8 cellular contexts compared by ENCODE assay signal in genomic region chr3:27712136-27713065, GRCh38. TPM values are rescaled to one million over a fixed set of nuclear protein-coding genes. Genes with fewer than 3 reads are reported as not detected.
DNase-seq lines count a peak whose midpoint lies in the region; ATAC-seq and TF ChIP-seq lines count a peak whose summit lies in the region.

No MANE protein-coding gene starts in this region.

- no peaks in the 10 kb centered on the region for H3K9me2 ChIP-seq in PC-3 (replicated peaks; ENCODE audit: low read length)

- H3K36me3 ChIP-seq in PC-3 (ENCODE audit: low read depth, low read length): no peaks in the 10 kb centered on the region
- no peaks in the 10 kb centered on the region for H3K36me3 ChIP-seq in fibroblast of lung (ENCODE audit: control insufficient read depth, insufficient read depth, low read length)

- H3K36me3 Mint-ChIP-seq in activated T-helper 1 cell treated with anti-CD3 and anti-CD28 coated beads, Interleukin-12 subunit alpha, Interleukin-12 subunit beta, Interleukin-2, Interleukin-4 antibody, amounts not matched to agents 30 ng/mL and 10 ng/mL and 1 ng/mL, durations not matched to agents 14 hours and 24 hours and 36 hours (ENCODE audit: low read depth): peaks cover 11% of the 10 kb centered on the region
- peaks cover 28% of the 10 kb centered on the region for H3K36me3 Mint-ChIP-seq in natural killer cell treated with Interleukin-12 subunit alpha and Interleukin-12 subunit beta and Interleukin-15 and Interleukin-18, amount 100 ng/mL, for 72 hours

- TF ChIP-seq CTCF in HL-60 (IDR thresholded peaks at IDR 0.05; ENCODE audit: insufficient read depth, low read length): peak; percentile 35
- TF ChIP-seq CTCF in PC-3 (conservative IDR thresholded peaks at IDR 0.05; ENCODE audit: low read depth, low read length): peak; percentile 86
- peak; percentile 80 to 81 for TF ChIP-seq CTCF in fibroblast of lung (conservative IDR thresholded peaks at IDR 0.05 in 1 of 2, IDR thresholded peaks at IDR 0.05 in 1 of 2; ENCODE audit: low read depth in 1 of 2, low read length in 2 of 2)

- peaks cover 19% of the 10 kb centered on the region for H3K4me1 ChIP-seq in PC-3 (ENCODE audit: insufficient read depth, low read length)
- H3K4me1 ChIP-seq in fibroblast of lung (ENCODE audit: control insufficient read depth, extremely low read depth, insufficient read depth, low read length): peaks cover 3% of the 10 kb centered on the region

- no peak overlapping the region for H3K27ac ChIP-seq in HL-60 (replicated peaks)
- H3K27ac ChIP-seq in PC-3 (ENCODE audit: low read length): no peak overlapping the region
- no peak overlapping the region for H3K27ac ChIP-seq in fibroblast of lung (ENCODE audit: insufficient read depth, low read length)

- H3K9ac ChIP-seq in PC-3 (ENCODE audit: low read length) (peak overlapping the region; percentile 15; the same call in 1 of the 2 replicates), fibroblast of lung (ENCODE audit: insufficient read depth, low read length) (peak overlapping the region; percentile 18)

- H3K79me2 ChIP-seq in PC-3 (ENCODE audit: low read length) (no peaks in the 10 kb centered on the region), fibroblast of lung (ENCODE audit: control insufficient read depth, insufficient read depth, low read length) (no peaks in the 10 kb centered on the region)

- POLR2A ChIA-PET in PC-3 (lab: Charles Lee; ENCODE audit: unreplicated experiment): interaction anchor here (0.6 to 0.7 kb wide), 3 partner anchors 21 to 366 kb away, joined by 3 to 24 read pairs (median 3); no protein-coding TSS in a partner anchor

- H3K4me3 ChIP-seq in HL-60 (replicated peaks; ENCODE audit: insufficient read depth, low read length) (peak overlapping the region; percentile 47), PC-3 (ENCODE audit: low read length) (peak overlapping the region; percentile 78), fibroblast of lung (replicated peaks in 1 of 4; ENCODE audit: control extremely low read depth in 1 of 4, insufficient read depth in 1 of 4, low read depth in 3 of 4, low read length in 4 of 4) (peak overlapping the region; percentile 62 to 76 (median 66))

- H3K27ac Mint-ChIP-seq in activated T-helper 1 cell treated with anti-CD3 and anti-CD28 coated beads, Interleukin-12 subunit alpha, Interleukin-12 subunit beta, Interleukin-2, Interleukin-4 antibody, amounts not matched to agents 30 ng/mL and 10 ng/mL and 1 ng/mL, durations not matched to agents 14 hours and 24 hours and 36 hours: peak overlapping the region; percentile 91
- peak overlapping the region; percentile 98 to 99 for H3K27ac Mint-ChIP-seq in natural killer cell treated with Interleukin-12 subunit alpha and Interleukin-12 subunit beta and Interleukin-15 and Interleukin-18, amount 100 ng/mL, for 72 hours

- H3K4me2 ChIP-seq in PC-3 (ENCODE audit: low read length) (peak overlapping the region; percentile 98), fibroblast of lung (ENCODE audit: extremely low read depth, insufficient read depth, low read length) (peak overlapping the region; percentile 97)

- H3K4me1 Mint-ChIP-seq in activated T-helper 1 cell treated with anti-CD3 and anti-CD28 coated beads, Interleukin-12 subunit alpha, Interleukin-12 subunit beta, Interleukin-2, Interleukin-4 antibody, amounts not matched to agents 30 ng/mL and 10 ng/mL and 1 ng/mL, durations not matched to agents 14 hours and 24 hours and 36 hours (ENCODE audit: low read depth): peaks cover 32% of the 10 kb centered on the region
- H3K4me1 Mint-ChIP-seq in natural killer cell treated with Interleukin-12 subunit alpha and Interleukin-12 subunit beta and Interleukin-15 and Interleukin-18, amount 100 ng/mL, for 72 hours (ENCODE audit: low read depth in 2 of 2): peaks cover 43 to 64% of the 10 kb centered on the region in 2 donors

- no TSS peak for BruUV-seq in PC-3 (replicated peaks; lab: Mats Ljungman, UMichigan)

- H3K9me3 ChIP-seq in PC-3 (ENCODE audit: low read length): no peaks in the 10 kb centered on the region
- H3K9me3 ChIP-seq in fibroblast of lung (ENCODE audit: control insufficient read depth, insufficient read depth, low read depth, low read length): no peaks in the 10 kb centered on the region

- no peaks in the 10 kb centered on the region for H3K9me3 Mint-ChIP-seq in activated T-helper 1 cell treated with anti-CD3 and anti-CD28 coated beads, Interleukin-12 subunit alpha, Interleukin-12 subunit beta, Interleukin-2, Interleukin-4 antibody, amounts not matched to agents 30 ng/mL and 10 ng/mL and 1 ng/mL, durations not matched to agents 14 hours and 24 hours and 36 hours
- no peaks in the 10 kb centered on the region for H3K9me3 Mint-ChIP-seq in natural killer cell treated with Interleukin-12 subunit alpha and Interleukin-12 subunit beta and Interleukin-15 and Interleukin-18, amount 100 ng/mL, for 72 hours

- no peaks in the 10 kb centered on the region for H3F3A ChIP-seq in PC-3 (ENCODE audit: low read length, unreplicated experiment)

- ATAC-seq in GM19468 (IDR thresholded peaks at IDR 0.05; ENCODE audit: extremely low read depth, unreplicated experiment) (peak; percentile 85), PC-3 (peak; percentile 82)
- peak; percentile 88 to 94 for ATAC-seq in natural killer cell treated with Interleukin-12 subunit alpha and Interleukin-12 subunit beta and Interleukin-15 and Interleukin-18, amount 100 ng/mL, for 72 hours
- ATAC-seq in stimulated activated naive CD8-positive, alpha-beta T cell treated with anti-CD3 and anti-CD28 coated beads, Interleukin-15, Interleukin-2, amounts not matched to agents 100 U/mL and 50 U/mL, for 24 hours: peak; percentile 93

- peaks cover 45% of the 10 kb centered on the region for H3K27me3 Mint-ChIP-seq in activated T-helper 1 cell treated with anti-CD3 and anti-CD28 coated beads, Interleukin-12 subunit alpha, Interleukin-12 subunit beta, Interleukin-2, Interleukin-4 antibody, amounts not matched to agents 30 ng/mL and 10 ng/mL and 1 ng/mL, durations not matched to agents 14 hours and 24 hours and 36 hours (ENCODE audit: insufficient read depth)
- H3K27me3 Mint-ChIP-seq in natural killer cell treated with Interleukin-12 subunit alpha and Interleukin-12 subunit beta and Interleukin-15 and Interleukin-18, amount 100 ng/mL, for 72 hours: no peaks in the 10 kb centered on the region

- peak; percentile 4 for DNase-seq in COR-L47 (lab: John Stamatoyannopoulos, UW)
- peak; percentile 41 to 77 for DNase-seq in HL-60 (ENCODE audit: low read depth in 1 of 2, low spot score in 1 of 2)
- peak; percentile 84 for DNase-seq in PC-3
- DNase-seq in activated T-helper 1 cell treated with anti-CD3 and anti-CD28 coated beads, Interleukin-12 subunit alpha, Interleukin-12 subunit beta, Interleukin-2, Interleukin-4 antibody, amounts not matched to agents 30 ng/mL and 10 ng/mL and 1 ng/mL, durations not matched to agents 14 hours and 24 hours and 36 hours (ENCODE audit: low spot score): peak; percentile 75
- DNase-seq in fibroblast of lung (ENCODE audit: low read depth in 2 of 2): peak; percentile 67 to 81
- peak; percentile 92 for DNase-seq in natural killer cell treated with Interleukin-12 subunit alpha and Interleukin-12 subunit beta and Interleukin-15 and Interleukin-18, amount 100 ng/mL, for 72 hours (ENCODE audit: low spot score)
- peak; percentile 81 for DNase-seq in stimulated activated naive CD8-positive, alpha-beta T cell treated with anti-CD3 and anti-CD28 coated beads, Interleukin-15, Interleukin-2, amounts not matched to agents 100 U/mL and 50 U/mL, for 24 hours

- peaks cover 55% of the 10 kb centered on the region for H3K27me3 ChIP-seq in HL-60 (ENCODE audit: insufficient read depth, poor library complexity, severe bottlenecking)
- peaks cover 12% of the 10 kb centered on the region; the same call in 1 of the 2 replicates for H3K27me3 ChIP-seq in PC-3 (ENCODE audit: low read length)
- H3K27me3 ChIP-seq in fibroblast of lung (ENCODE audit: control insufficient read depth, insufficient read depth, low read length): peaks cover 16% of the 10 kb centered on the region

- no peaks in the 10 kb centered on the region for H4K20me1 ChIP-seq in PC-3 (ENCODE audit: low read length)
- H4K20me1 ChIP-seq in fibroblast of lung (ENCODE audit: control insufficient read depth, extremely low read depth, insufficient read depth, low read length): no peaks in the 10 kb centered on the region

- CTCF ChIA-PET in PC-3 (lab: Charles Lee): interaction anchor here (0.5 to 1.9 kb wide), 25 partner anchors 9 to 955 kb away, joined by 3 to 19 read pairs (median 5); partner anchors contain the start of genes EOMES and NEK10

- intact Hi-C loops in PC-3 (cut with micrococcal nuclease): loop anchor here (1.0 to 10.0 kb wide), 5 partner anchors 172 to 616 kb away; partner anchors contain the start of gene CMC1
- intact Hi-C loops in activated T-helper 1 cell treated with anti-CD3 and anti-CD28 coated beads, Interleukin-12 subunit alpha, Interleukin-12 subunit beta, Interleukin-2, Interleukin-4 antibody, amounts not matched to agents 30 ng/mL and 10 ng/mL and 1 ng/mL, durations not matched to agents 14 hours and 24 hours and 36 hours (cut with micrococcal nuclease): loop anchor here (1.0 to 5.0 kb wide), 10 partner anchors 10 to 954 kb away; partner anchors contain the start of genes CMC1 and EOMES

- H2AFZ ChIP-seq in PC-3 (ENCODE audit: low read length): peak overlapping the region; percentile 98
- H2AFZ ChIP-seq in fibroblast of lung (ENCODE audit: low read length): peak overlapping the region; percentile 82

- H3K4me3 Mint-ChIP-seq in activated T-helper 1 cell treated with anti-CD3 and anti-CD28 coated beads, Interleukin-12 subunit alpha, Interleukin-12 subunit beta, Interleukin-2, Interleukin-4 antibody, amounts not matched to agents 30 ng/mL and 10 ng/mL and 1 ng/mL, durations not matched to agents 14 hours and 24 hours and 36 hours: peak overlapping the region; percentile 90
- peak overlapping the region; percentile 100 for H3K4me3 Mint-ChIP-seq in natural killer cell treated with Interleukin-12 subunit alpha and Interleukin-12 subunit beta and Interleukin-15 and Interleukin-18, amount 100 ng/mL, for 72 hours

RNA-seq across cellular contexts. Expression of gene EOMES, which starts 9.7 kb away (rescaled TPM):
- total RNA-seq in PC-3 (2014; rRNA removed): 0.29 and 0.47 TPM in 2 replicates
- 29.6 and 30.7 TPM in 2 replicates for total RNA-seq in activated T-helper 1 cell treated with anti-CD3 and anti-CD28 coated beads, Interleukin-12 subunit alpha, Interleukin-12 subunit beta, Interleukin-2, Interleukin-4 antibody, amounts not matched to agents 30 ng/mL and 10 ng/mL and 1 ng/mL, durations not matched to agents 14 hours and 24 hours and 36 hours
- under 0.01 TPM in 1 of 2 replicates, not detected in the other for total RNA-seq in fibroblast of lung
- 0.01 TPM in 1 of 2 replicates, not detected in the other for polyA plus RNA-seq in fibroblast of lung
- not detected in 2 replicates for polyA plus RNA-seq in fibroblast of lung (2012)
- not detected in 2 replicates for polyA minus RNA-seq in fibroblast of lung (ENCODE audit: low replicate concordance)
- total RNA-seq in natural killer cell treated with Interleukin-12 subunit alpha and Interleukin-12 subunit beta and Interleukin-15 and Interleukin-18, amount 100 ng/mL, for 72 hours: 100 to 1,000 TPM; 117 to 270 TPM

Comparison
In these comparisons a context has a peak if more than half of its experiments do, and no peak if none do; other contexts are left out.
1. DNase-seq: peak in every context shown above with its lines; median percentile 92 in natural killer cell treated with Interleukin-12 subunit alpha and Interleukin-12 subunit beta and Interleukin-15 and Interleukin-18, amount 100 ng/mL, for 72 hours; 84 in PC-3; 81 in stimulated activated naive CD8-positive, alpha-beta T cell treated with anti-CD3 and anti-CD28 coated beads, Interleukin-15, Interleukin-2, amounts not matched to agents 100 U/mL and 50 U/mL, for 24 hours; 75 in activated T-helper 1 cell treated with anti-CD3 and anti-CD28 coated beads, Interleukin-12 subunit alpha, Interleukin-12 subunit beta, Interleukin-2, Interleukin-4 antibody, amounts not matched to agents 30 ng/mL and 10 ng/mL and 1 ng/mL, durations not matched to agents 14 hours and 24 hours and 36 hours; 74 in fibroblast of lung; 59 in HL-60; 4 in COR-L47.
2. CTCF ChIP-seq: peak in every context shown above with its lines; median percentile 86 in PC-3; 80 in fibroblast of lung; 35 in HL-60.
3. RNA of gene EOMES, which starts 9.7 kb away (total RNA-seq): 117 to 270 TPM in natural killer cell treated with Interleukin-12 subunit alpha and Interleukin-12 subunit beta and Interleukin-15 and Interleukin-18, amount 100 ng/mL, for 72 hours and 29.6 to 30.7 TPM in activated T-helper 1 cell treated with anti-CD3 and anti-CD28 coated beads, Interleukin-12 subunit alpha, Interleukin-12 subunit beta, Interleukin-2, Interleukin-4 antibody, amounts not matched to agents 30 ng/mL and 10 ng/mL and 1 ng/mL, durations not matched to agents 14 hours and 24 hours and 36 hours; 0.29 to 0.47 TPM in PC-3 and under 0.01 TPM in fibroblast of lung; every median in the first group is over 10 times any median in the second.
4. Peak in every context shown above with its lines, with median percentiles within 50 percentile points of each other: ATAC-seq and H3K4me3 ChIP-seq.